ENCODE assay signal across 10 cellular contexts in genomic region chr2:202299712-202300111, GRCh38. TPM values are rescaled to one million over a fixed set of nuclear protein-coding genes. Genes with fewer than 3 reads are reported as not detected.
DNase-seq lines count a peak whose midpoint lies in the region; ATAC-seq and TF ChIP-seq lines count a peak whose summit lies in the region.
"Had no signal": no experiment of that assay in that cellular context is flagged by ENCODE, and none has a peak within 500 bp of the region (broad histone marks: within the 10 kb centered on the region; RNA-seq: fewer than 3 reads in every experiment).

No MANE protein-coding gene starts in this region.

- no peak for TF ChIP-seq POLR2A in right lobe of liver (IDR thresholded peaks at IDR 0.05)

- no peak overlapping the region for H3K27ac ChIP-seq in right lobe of liver
- H3K27ac ChIP-seq in upper lobe of right lung: no peak overlapping the region
- H3K27ac ChIP-seq: parathyroid adenoma had no signal

- H3K4me3 Mint-ChIP-seq in T-helper 17 cell: no peak overlapping the region

- H3K9me3 ChIP-seq in T-helper 17 cell (ENCODE audit: control insufficient read depth, low read length, poor library complexity, severe bottlenecking): no peaks in the 10 kb centered on the region
- H3K9me3 ChIP-seq in right lobe of liver: no peaks in the 10 kb centered on the region
- no peaks in the 10 kb centered on the region for H3K9me3 ChIP-seq in upper lobe of right lung

- WGBS in right lobe of liver (ENCODE audit: insufficient coverage, low coverage, low lambda C conversion rate, missing lambda C conversion rate): 50% methylated on average over 1 of the region's 1 CpG

- intact Hi-C loops in right lobe of liver (cut with DNase I): no loop called here
- intact Hi-C loops in upper lobe of right lung (cut with DNase I): no loop called here

- no peaks in the 10 kb centered on the region for H3K27me3 ChIP-seq in right lobe of liver
- no peaks in the 10 kb centered on the region for H3K27me3 ChIP-seq in upper lobe of right lung

- DNase-seq in GM12865 (ENCODE audit: low read depth) (peak; percentile 68), T-helper 17 cell (no peak), right lobe of liver (no peak), upper lobe of right lung (no peak), COR-L47 (lab: John Stamatoyannopoulos, UW) (no peak), islet precursor cell (no peak)
- DNase-seq: NCI-H446 treated with DMSO at 0.1 percent for 48 hours had no signal

- ATAC-seq in GM19351 (IDR thresholded peaks at IDR 0.05; ENCODE audit: unreplicated experiment): peak; percentile 89
- peak; percentile 78 for ATAC-seq in HG02870 (IDR thresholded peaks at IDR 0.05; ENCODE audit: unreplicated experiment)
- no peak for ATAC-seq in T-helper 17 cell
- ATAC-seq in right lobe of liver: no peak
- no peak for ATAC-seq in upper lobe of right lung

- TF ChIP-seq CTCF in GM12865 (IDR thresholded peaks at IDR 0.05; ENCODE audit: insufficient read depth, low read depth, low read length, missing control alignments) (no peak), right lobe of liver (IDR thresholded peaks at IDR 0.05) (no peak), upper lobe of right lung (IDR thresholded peaks at IDR 0.05) (no peak)

- H3K36me3 ChIP-seq in right lobe of liver (peaks cover 4 to 89% (median 32%) of the 10 kb centered on the region in 4 donors), upper lobe of right lung (peaks cover 99% of the 10 kb centered on the region)

- H3K4me1 ChIP-seq in right lobe of liver (no peaks in the 10 kb centered on the region), upper lobe of right lung (no peaks in the 10 kb centered on the region)
- H3K4me1 ChIP-seq: parathyroid adenoma had no signal

- no peaks in the 10 kb centered on the region for H3K27me3 Mint-ChIP-seq in T-helper 17 cell

- H3K27ac Mint-ChIP-seq in T-helper 17 cell: peak overlapping the region; percentile 51

- peaks cover 14% of the 10 kb centered on the region for H3K36me3 Mint-ChIP-seq in T-helper 17 cell (ENCODE audit: low read depth)

- H3K4me3 ChIP-seq in GM12865 (ENCODE audit: low read depth, low read length) (no peak overlapping the region), right lobe of liver (no peak overlapping the region), upper lobe of right lung (no peak overlapping the region)

- peaks cover 7% of the 10 kb centered on the region for H3K4me1 Mint-ChIP-seq in T-helper 17 cell

RNA-seq across cellular contexts. Expression of gene NOP58, which starts 34.1 kb away (rescaled TPM):
- total RNA-seq in T-helper 17 cell (100 to 1,000 TPM; 253 to 273 TPM), right lobe of liver (10 to 100 TPM; 16.4 to 37.8 (median 28.4) TPM), upper lobe of right lung (44.4 TPM)

Comparison
In these comparisons a context has a peak if more than half of its experiments do, and no peak if none do; other contexts are left out.
1. ATAC-seq: peak in GM19351 (single experiment) and HG02870 (single experiment); none in T-helper 17 cell (single experiment), right lobe of liver (0 of 4) and upper lobe of right lung (single experiment).